Comparison of ENCODE assay signal across 1 cellular context in genomic region chr3:5149306-5149880, GRCh38.
TF ChIP-seq lines count a peak whose summit lies in the region.

No MANE protein-coding gene starts in this region.

TF ChIP-seq in K562, 482 proteins besides CTCF, POLR2A, EP300 and RAD21 (continued from another document):
- TF ChIP-seq, protein P1, sequence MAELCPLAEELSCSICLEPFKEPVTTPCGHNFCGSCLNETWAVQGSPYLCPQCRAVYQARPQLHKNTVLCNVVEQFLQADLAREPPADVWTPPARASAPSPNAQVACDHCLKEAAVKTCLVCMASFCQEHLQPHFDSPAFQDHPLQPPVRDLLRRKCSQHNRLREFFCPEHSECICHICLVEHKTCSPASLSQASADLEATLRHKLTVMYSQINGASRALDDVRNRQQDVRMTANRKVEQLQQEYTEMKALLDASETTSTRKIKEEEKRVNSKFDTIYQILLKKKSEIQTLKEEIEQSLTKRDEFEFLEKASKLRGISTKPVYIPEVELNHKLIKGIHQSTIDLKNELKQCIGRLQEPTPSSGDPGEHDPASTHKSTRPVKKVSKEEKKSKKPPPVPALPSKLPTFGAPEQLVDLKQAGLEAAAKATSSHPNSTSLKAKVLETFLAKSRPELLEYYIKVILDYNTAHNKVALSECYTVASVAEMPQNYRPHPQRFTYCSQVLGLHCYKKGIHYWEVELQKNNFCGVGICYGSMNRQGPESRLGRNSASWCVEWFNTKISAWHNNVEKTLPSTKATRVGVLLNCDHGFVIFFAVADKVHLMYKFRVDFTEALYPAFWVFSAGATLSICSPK (IDR thresholded peaks at IDR 0.05; ENCODE audit: borderline replicate concordance) = no peak
- TF ChIP-seq FOS (IDR thresholded peaks at IDR 0.05; ENCODE audit: extremely low read depth, insufficient read length) (no peak), ZNF76 (CRISPR knock-in tag; IDR thresholded peaks at IDR 0.05; ENCODE audit: borderline replicate concordance) (no peak), FOXM1 (IDR thresholded peaks at IDR 0.05; ENCODE audit: low read depth) (no peak), FOXM1 (CRISPR knock-in tag; IDR thresholded peaks at IDR 0.05; ENCODE audit: low read depth) (no peak), GATAD2A (IDR thresholded peaks at IDR 0.05) (no peak), MEIS2 (IDR thresholded peaks at IDR 0.05; ENCODE audit: partially characterized antibody) (peak; percentile 94), IRF9 (tag; IDR thresholded peaks at IDR 0.05) (0 out of 2 replicates have a peak, but pooled peaks have one; percentile 40), NRF1 (conservative IDR thresholded peaks at IDR 0.05 in 1 of 2, IDR thresholded peaks at IDR 0.05 in 1 of 2) (peak in 1 of 2 experiments; percentile 24; a peak in 1 of 4 replicates), PHF20 (IDR thresholded peaks at IDR 0.05; ENCODE audit: partially characterized antibody) (no peak), NFYB (IDR thresholded peaks at IDR 0.05; ENCODE audit: extremely low read depth, insufficient read length) (peak; percentile 35), U2AF1 (optimal IDR thresholded peaks at IDR 0.05; ENCODE audit: low read depth, low read length) (no peak), CEBPB (tag; IDR thresholded peaks at IDR 0.05) (peak; percentile 65), ZEB2 (IDR thresholded peaks at IDR 0.05) (peak; percentile 41; the same call in 1 of the 2 replicates), CXXC5 (CRISPR knock-in tag; IDR thresholded peaks at IDR 0.05) (no peak), THRAP3 (IDR thresholded peaks at IDR 0.05; ENCODE audit: borderline replicate concordance) (no peak), MBD2 (IDR thresholded peaks at IDR 0.05; ENCODE audit: borderline replicate concordance, low read depth) (no peak), PKNOX1 (IDR thresholded peaks at IDR 0.05) (peak; percentile 84), SRF (CRISPR knock-in tag; IDR thresholded peaks at IDR 0.05) (0 out of 4 replicates have a peak, but pooled peaks of 1 of the 2 experiments have one; percentile 60), EWSR1 (IDR thresholded peaks at IDR 0.05; ENCODE audit: borderline replicate concordance, low read depth, partially characterized antibody) (no peak)
- TF ChIP-seq, protein P2, sequence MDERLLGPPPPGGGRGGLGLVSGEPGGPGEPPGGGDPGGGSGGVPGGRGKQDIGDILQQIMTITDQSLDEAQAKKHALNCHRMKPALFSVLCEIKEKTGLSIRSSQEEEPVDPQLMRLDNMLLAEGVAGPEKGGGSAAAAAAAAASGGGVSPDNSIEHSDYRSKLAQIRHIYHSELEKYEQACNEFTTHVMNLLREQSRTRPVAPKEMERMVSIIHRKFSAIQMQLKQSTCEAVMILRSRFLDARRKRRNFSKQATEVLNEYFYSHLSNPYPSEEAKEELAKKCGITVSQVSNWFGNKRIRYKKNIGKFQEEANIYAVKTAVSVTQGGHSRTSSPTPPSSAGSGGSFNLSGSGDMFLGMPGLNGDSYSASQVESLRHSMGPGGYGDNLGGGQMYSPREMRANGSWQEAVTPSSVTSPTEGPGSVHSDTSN (CRISPR knock-in tag; IDR thresholded peaks at IDR 0.05; ENCODE audit: low read depth) = no peak
- TF ChIP-seq, protein P2 (tag; conservative IDR thresholded peaks at IDR 0.05; ENCODE audit: low read depth) = peak; percentile 72
